ENCODE assay signal across 13 cellular contexts in the genomic region with DNA sequence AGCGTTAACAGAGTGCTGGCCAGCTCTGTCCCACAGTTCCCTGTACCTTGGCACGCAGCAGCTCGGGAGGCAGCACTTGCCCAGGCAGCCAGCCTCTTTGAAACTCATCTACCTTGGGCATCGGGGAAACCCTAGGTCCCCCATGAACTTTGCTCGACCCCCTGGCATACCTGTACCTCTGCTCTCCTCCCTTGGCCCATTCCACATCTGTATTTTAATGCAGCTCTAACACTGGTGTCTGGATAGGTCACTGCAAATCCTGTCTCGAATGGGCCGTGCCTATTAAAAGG.
DNase-seq lines count a peak whose midpoint lies in the region; ATAC-seq and TF ChIP-seq lines count a peak whose summit lies in the region.
"Had no signal": no experiment of that assay in that cellular context is flagged by ENCODE, and none has a peak within 500 bp of the region (broad histone marks: within the 10 kb centered on the region; RNA-seq: fewer than 3 reads in every experiment).

No MANE protein-coding gene starts in this region.

- DNase-seq in cardiac septum (ENCODE audit: low spot score) (peak; percentile 53), heart left ventricle (no peak), ecto neural progenitor cell (ENCODE audit: low spot score) (peak; percentile 32), osteoblast (ENCODE audit: insufficient read length, low spot score, missing footprints) (peak; percentile 80), NCI-H1436 (lab: John Stamatoyannopoulos, UW) (no peak)
- DNase-seq: BE2C; C1 segment of cervical spinal cord; Caco-2; CD4-positive, CD25-positive, alpha-beta regulatory T cell; GM23248; KG1 had no signal

- no peak overlapping the region for H3K4me2 ChIP-seq in osteoblast (ENCODE audit: insufficient read depth, low read length)

- peaks cover 0 to 15% (median 0%) of the 10 kb centered on the region in 9 donors for H3K36me3 ChIP-seq in heart left ventricle
- no peaks in the 10 kb centered on the region for H3K36me3 ChIP-seq in osteoblast (ENCODE audit: insufficient read depth, low read length)
- H3K36me3 ChIP-seq: BE2C had no signal

- H3K27me3 ChIP-seq in heart left ventricle (no peaks in the 10 kb centered on the region), osteoblast (ENCODE audit: insufficient read depth, low read length) (no peaks in the 10 kb centered on the region)
- H3K27me3 ChIP-seq: BE2C had no signal

- H3K4me1 ChIP-seq in heart left ventricle (no peaks in the 10 kb centered on the region), osteoblast (ENCODE audit: insufficient read depth, low read length) (no peaks in the 10 kb centered on the region)
- H3K4me1 ChIP-seq: BE2C, Caco-2 had no signal

- H3K4me3 ChIP-seq in heart left ventricle (no peak overlapping the region), osteoblast (ENCODE audit: insufficient read depth, low read length) (no peak overlapping the region)
- H3K4me3 ChIP-seq: GM23248 had no signal

- TF ChIP-seq POLR2A in heart left ventricle (IDR thresholded peaks at IDR 0.05): no peak

- H3K9me3 ChIP-seq in heart left ventricle (no peaks in the 10 kb centered on the region), osteoblast (ENCODE audit: low read depth, low read length) (no peaks in the 10 kb centered on the region)
- H3K9me3 ChIP-seq: BE2C, Caco-2 had no signal

- no peak overlapping the region for H2AFZ ChIP-seq in osteoblast (ENCODE audit: low read length)
- H2AFZ ChIP-seq: GM23248 had no signal

- ATAC-seq in heart left ventricle (no peak), GM19324 (IDR thresholded peaks at IDR 0.05; ENCODE audit: low FRiP score, unreplicated experiment) (no peak), GM19023 (IDR thresholded peaks at IDR 0.05; ENCODE audit: unreplicated experiment) (no peak)

- H4K20me1 ChIP-seq in osteoblast (ENCODE audit: insufficient read depth, low read length): no peaks in the 10 kb centered on the region

- TF ChIP-seq CTCF in heart left ventricle (IDR thresholded peaks at IDR 0.05): no peak
- no peak for TF ChIP-seq CTCF in osteoblast (IDR thresholded peaks at IDR 0.05; ENCODE audit: extremely low read depth, low read depth, low read length)

- peaks cover 6% of the 10 kb centered on the region for H3K79me2 ChIP-seq in osteoblast (ENCODE audit: insufficient read depth, low read length)

- WGBS in heart left ventricle, 4 donors: 95 to 98% (median 96%) methylated on average over 7 of the region's 7 CpGs

- H3K27ac ChIP-seq in heart left ventricle (no peak overlapping the region), osteoblast (ENCODE audit: low read depth, low read length) (no peak overlapping the region)
- H3K27ac ChIP-seq: GM23248 had no signal

- intact Hi-C loops in cardiac septum (cut with DNase I): no loop called here
- intact Hi-C loops in heart left ventricle (cut with DNase I): no loop called here

Comparison
In these comparisons a context has a peak if more than half of its experiments do, and no peak if none do; other contexts are left out.
1. DNase-seq: peak in cardiac septum (single experiment), ecto neural progenitor cell (single experiment) and osteoblast (single experiment); none in heart left ventricle (0 of 5) and NCI-H1436 (single experiment).